2 cellular contexts compared by ENCODE assay signal in genomic region chr7:122067077-122067476, GRCh38.
TF ChIP-seq lines count a peak whose summit lies in the region.

No MANE protein-coding gene starts in this region.

TF ChIP-seq in GM23338, 12 proteins besides CTCF, POLR2A, EP300 and RAD21 (continued from another document):
- peak; percentile 72 for TF ChIP-seq ZNF462 (CRISPR knock-in tag; IDR thresholded peaks at IDR 0.05)

TF ChIP-seq in H1, 55 proteins besides CTCF, POLR2A, EP300 and RAD21 (continued from another document):
- TF ChIP-seq MAX (IDR thresholded peaks at IDR 0.05) (no peak), YY1 (IDR thresholded peaks at IDR 0.05; ENCODE audit: low read depth, low read length) (peak; percentile 84), BRCA1 (IDR thresholded peaks at IDR 0.05; ENCODE audit: low read depth, low read length) (no peak), TAF7 (optimal IDR thresholded peaks at IDR 0.05; ENCODE audit: borderline replicate concordance, low read depth, low read length) (no peak), TEAD4 (IDR thresholded peaks at IDR 0.05; ENCODE audit: low read depth, low read length) (peak; percentile 75), RNF2 (IDR thresholded peaks at IDR 0.05; ENCODE audit: borderline replicate concordance, low read depth, low read length, missing control alignments, poor library complexity, severe bottlenecking) (no peak)
